Comparison of ENCODE assay signal across 8 cellular contexts in the genomic region with DNA sequence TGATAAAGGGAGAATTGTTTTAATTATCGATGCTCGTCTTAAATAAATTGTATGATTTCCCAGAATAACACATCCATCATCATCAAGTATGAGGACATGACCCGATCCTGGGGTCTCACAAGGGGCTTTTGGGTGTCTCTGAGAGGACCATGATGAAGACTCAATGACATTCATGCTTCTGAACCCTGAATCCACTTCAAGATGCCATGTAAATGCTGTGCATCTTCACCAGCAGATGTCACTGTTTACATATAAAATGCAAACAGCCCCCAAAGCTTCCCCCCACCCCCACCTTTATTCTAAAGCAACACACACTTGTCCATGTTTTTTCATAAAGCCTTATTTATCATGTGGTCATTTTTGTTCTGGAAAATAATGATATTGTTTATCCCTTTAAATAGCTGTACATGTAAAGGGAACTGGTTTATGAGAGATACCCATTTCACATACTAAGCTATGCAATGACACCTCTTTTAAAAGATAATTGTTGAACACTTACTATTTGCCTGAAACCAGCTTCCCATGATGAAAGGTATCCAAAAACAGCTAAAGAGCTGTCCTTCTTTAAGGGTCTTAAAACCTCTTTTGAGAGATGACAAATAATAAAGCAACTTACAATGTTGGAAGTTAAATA.
DNase-seq lines count a peak whose midpoint lies in the region; ATAC-seq and TF ChIP-seq lines count a peak whose summit lies in the region.

No MANE protein-coding gene starts in this region.

- 52 to 58% methylated on average over 3 of the region's 3 CpGs for WGBS in heart right ventricle, 2 donors
- WGBS in testis, 2 donors, result 52 to 61% methylated on average over 3 of the region's 3 CpGs

- ATAC-seq in heart right ventricle, result peak in 3 of 8 donors; percentile 27 to 57 (median 30)

- H3K27me3 ChIP-seq in SU-DHL-6 (ENCODE audit: low read length) (no peaks in the 10 kb centered on the region), heart right ventricle (no peaks in the 10 kb centered on the region), testis (no peaks in the 10 kb centered on the region)

- no peak overlapping the region for H3K27ac Mint-ChIP-seq in activated naive CD8-positive, alpha-beta T cell treated with anti-CD3 and anti-CD28 coated beads for 36 hours

- no peak overlapping the region for H3K4me3 ChIP-seq in SU-DHL-6 (ENCODE audit: insufficient read depth, low read length, poor library complexity, severe bottlenecking)
- no peak overlapping the region for H3K4me3 ChIP-seq in heart right ventricle
- H3K4me3 ChIP-seq in testis, result no peak overlapping the region

- H3K4me1 ChIP-seq in heart right ventricle (no peaks in the 10 kb centered on the region), testis (peaks cover 5% of the 10 kb centered on the region)

- no peaks in the 10 kb centered on the region for H3K27me3 Mint-ChIP-seq in activated naive CD8-positive, alpha-beta T cell treated with anti-CD3 and anti-CD28 coated beads for 36 hours

- intact Hi-C loops in heart right ventricle (cut with DNase I) (loop anchor here in 8 of 10 donors (1.0 to 10.0 kb wide), 14 partner anchors 184 to 1359 kb away; partner anchors contain the start of gene GABRA5 (in 3 of the 8)), testis (cut with DNase I; ENCODE audit: low total_unique reads) (no loop called here)

- H3K4me3 Mint-ChIP-seq in activated naive CD8-positive, alpha-beta T cell treated with anti-CD3 and anti-CD28 coated beads for 36 hours, result no peak overlapping the region

- in situ Hi-C loops in GM13976 (cut with MboI; ENCODE audit: low sequenced_read_pairs, unreplicated experiment), result loop anchor here (25.0 kb wide), 1 partner anchor 754 kb away; no protein-coding TSS in a partner anchor

- H3K9me2 ChIP-seq in SU-DHL-6 (replicated peaks; ENCODE audit: insufficient read depth, low read length), result no peaks in the 10 kb centered on the region

- H3K36me3 Mint-ChIP-seq in activated naive CD8-positive, alpha-beta T cell treated with anti-CD3 and anti-CD28 coated beads for 36 hours, result no peaks in the 10 kb centered on the region

- peak; percentile 75 for DNase-seq in Ammon's horn (ENCODE audit: low spot score)
- peak; percentile 32 for DNase-seq in GM13976 (ENCODE audit: low spot score)
- peak in 1 of 2 donors; percentile 13 for DNase-seq in heart right ventricle
- no peak for DNase-seq in testis
- no peak for DNase-seq in NCI-H774 (lab: John Stamatoyannopoulos, UW)
- DNase-seq in stimulated activated CD4-positive, alpha-beta T cell treated with anti-CD3 and anti-CD28 coated beads, Interleukin-12 subunit alpha, Interleukin-12 subunit beta, amount 100 ng/mL, for 4 hours, result no peak
- no peak for DNase-seq in activated naive CD8-positive, alpha-beta T cell treated with anti-CD3 and anti-CD28 coated beads for 36 hours

- H3K36me3 ChIP-seq in SU-DHL-6 (ENCODE audit: low read length) (no peaks in the 10 kb centered on the region), heart right ventricle (no peaks in the 10 kb centered on the region), testis (ENCODE audit: low read depth, missing control alignments) (no peaks in the 10 kb centered on the region)

- H3K9ac ChIP-seq in SU-DHL-6 (ENCODE audit: low read length), result no peak overlapping the region

- H3K27ac ChIP-seq in SU-DHL-6 (ENCODE audit: low read depth, low read length) (no peak overlapping the region), heart right ventricle (no peak overlapping the region), testis (no peak overlapping the region)

- no peaks in the 10 kb centered on the region for H4K20me1 ChIP-seq in SU-DHL-6 (ENCODE audit: low read depth, low read length)

- H3K9me3 ChIP-seq in SU-DHL-6 (ENCODE audit: insufficient read depth, low read length), result no peaks in the 10 kb centered on the region
- no peaks in the 10 kb centered on the region for H3K9me3 ChIP-seq in heart right ventricle
- no peaks in the 10 kb centered on the region for H3K9me3 ChIP-seq in testis

- no peaks in the 10 kb centered on the region for H3F3A ChIP-seq in SU-DHL-6 (ENCODE audit: insufficient read depth)

- no peak overlapping the region for H2AFZ ChIP-seq in SU-DHL-6 (ENCODE audit: low read depth, low read length, severe bottlenecking)

- TF ChIP-seq POLR2A in testis (IDR thresholded peaks at IDR 0.05), result no peak

- H3K79me2 ChIP-seq in SU-DHL-6 (ENCODE audit: insufficient read depth, low read length), result no peaks in the 10 kb centered on the region

- H3K4me1 Mint-ChIP-seq in activated naive CD8-positive, alpha-beta T cell treated with anti-CD3 and anti-CD28 coated beads for 36 hours, result no peaks in the 10 kb centered on the region

- TF ChIP-seq CTCF in GM13976 (IDR thresholded peaks at IDR 0.05; ENCODE audit: borderline replicate concordance, control extremely low read depth, extremely low read depth, insufficient read depth, missing control alignments), result peak; percentile 28
- TF ChIP-seq CTCF in SU-DHL-6 (IDR thresholded peaks at IDR 0.05; ENCODE audit: insufficient read depth, low read length, poor library complexity, severe bottlenecking), result peak; percentile 50
- peak; percentile 38 to 84 (median 68) for TF ChIP-seq CTCF in heart right ventricle (IDR thresholded peaks at IDR 0.05)
- TF ChIP-seq CTCF in testis (IDR thresholded peaks at IDR 0.05), result peak; percentile 53 to 71 (median 66)

- H3K4me2 ChIP-seq in SU-DHL-6 (ENCODE audit: low read depth, low read length, poor library complexity, severe bottlenecking), result no peak overlapping the region

- no peaks in the 10 kb centered on the region for H3K9me3 Mint-ChIP-seq in activated naive CD8-positive, alpha-beta T cell treated with anti-CD3 and anti-CD28 coated beads for 36 hours

Comparison
In these comparisons a context has a peak if more than half of its experiments do, and no peak if none do; other contexts are left out.
1. DNase-seq: peak in Ammon's horn (single experiment) and GM13976 (single experiment); none in testis (single experiment), NCI-H774 (single experiment), stimulated activated CD4-positive, alpha-beta T cell treated with anti-CD3 and anti-CD28 coated beads, Interleukin-12 subunit alpha, Interleukin-12 subunit beta, amount 100 ng/mL, for 4 hours (single experiment) and activated naive CD8-positive, alpha-beta T cell treated with anti-CD3 and anti-CD28 coated beads for 36 hours (single experiment).
2. Peak in every context shown above with its lines, with median percentiles within 50 percentile points of each other: CTCF ChIP-seq.